Comparison of ENCODE assay signal across 8 cellular contexts in the genomic region with DNA sequence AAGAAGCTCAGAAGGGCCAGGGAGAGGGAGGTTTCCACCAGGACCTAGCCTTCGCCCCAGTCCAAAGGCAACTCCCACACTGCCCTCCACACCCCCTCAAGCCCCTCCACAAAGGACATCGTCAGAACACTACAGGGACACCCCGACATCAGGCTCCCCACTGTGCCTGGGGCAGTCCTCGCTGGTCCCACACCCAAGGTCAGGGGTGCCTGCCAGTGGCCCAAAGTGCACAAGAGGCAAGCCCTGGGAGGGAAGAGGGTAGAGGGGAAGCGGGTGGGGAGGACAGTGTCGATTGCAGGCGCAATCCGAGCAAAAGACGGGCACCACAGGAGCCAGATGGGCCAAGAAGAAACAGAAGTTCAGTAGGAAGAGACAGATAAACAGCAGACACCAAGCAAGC. TPM values are rescaled to one million over a fixed set of nuclear protein-coding genes. Genes with fewer than 3 reads are reported as not detected.
DNase-seq lines count a peak whose midpoint lies in the region; ATAC-seq and TF ChIP-seq lines count a peak whose summit lies in the region.

No MANE protein-coding gene starts in this region.

- TF ChIP-seq POLR2A in body of pancreas (IDR thresholded peaks at IDR 0.05) (no peak), erythroblast (IDR thresholded peaks at IDR 0.05; ENCODE audit: low read length) (no peak)

- no peak for ATAC-seq in body of pancreas

- H3K27me3 Mint-ChIP-seq in activated CD4-positive, alpha-beta memory T cell treated with anti-CD3 and anti-CD28 coated beads, Interleukin-2, amount 10 ng/mL, durations not matched to agents 7 days and 5 days: peaks cover 15% of the 10 kb centered on the region
- H3K27me3 Mint-ChIP-seq in activated CD4-positive, alpha-beta memory T cell treated with anti-CD3 and anti-CD28 coated beads for 36 hours: no peaks in the 10 kb centered on the region

- 78 to 87% methylated on average over 9 of the region's 9 CpGs for WGBS in body of pancreas, 2 donors
- 87% methylated on average over 9 of the region's 9 CpGs for whole genome bisulfite sequencing in thymus

- H3K27ac ChIP-seq in body of pancreas (peak overlapping the region; percentile 85 to 96 (median 93)), mucosa of rectum (ENCODE audit: low read depth in 2 of 2, low read length in 2 of 2) (peak overlapping the region; percentile 39 to 69), thymus (ENCODE audit: low read depth) (peak overlapping the region; percentile 42)

- H3K36me3 Mint-ChIP-seq in activated CD4-positive, alpha-beta memory T cell treated with anti-CD3 and anti-CD28 coated beads, Interleukin-2, amount 10 ng/mL, durations not matched to agents 7 days and 5 days (ENCODE audit: low read depth): no peaks in the 10 kb centered on the region
- H3K36me3 Mint-ChIP-seq in activated CD4-positive, alpha-beta memory T cell treated with anti-CD3 and anti-CD28 coated beads for 36 hours: peaks cover 2% of the 10 kb centered on the region

- intact Hi-C loops in activated CD4-positive, alpha-beta memory T cell treated with anti-CD3 and anti-CD28 coated beads for 36 hours (cut with micrococcal nuclease): loop anchor here (10.0 kb wide), 2 partner anchors 192 to 302 kb away; a partner anchor contains a TSS
- intact Hi-C loops in body of pancreas (cut with DNase I): no loop called here

- peak overlapping the region; percentile 23 to 42 for H3K9ac ChIP-seq in mucosa of rectum (ENCODE audit: low read depth in 1 of 2, low read length in 2 of 2)

- no peak overlapping the region for H3K4me3 ChIP-seq in body of pancreas
- no peak overlapping the region for H3K4me3 ChIP-seq in mucosa of rectum (ENCODE audit: low read length in 2 of 2)
- no peak overlapping the region for H3K4me3 ChIP-seq in thymus (ENCODE audit: low read length)

- POLR2A ChIA-PET in activated CD4-positive, alpha-beta memory T cell treated with anti-CD3 and anti-CD28 coated beads, Interleukin-2, amount 10 ng/mL, durations not matched to agents 7 days and 5 days (lab: Charles Lee): interaction anchor here (1.2 to 1.9 kb wide), 2 partner anchors 77 to 87 kb away, joined by 5 to 7 read pairs; a partner anchor contains a TSS
- POLR2A ChIA-PET in activated CD4-positive, alpha-beta memory T cell treated with anti-CD3 and anti-CD28 coated beads for 36 hours (lab: Charles Lee): no interaction called here
- POLR2A ChIA-PET in HEK293T (lab: Yijun Ruan, JAX): interaction anchor here (1.1 to 1.8 kb wide), 4 partner anchors 8 to 110 kb away, joined by 4 to 18 read pairs (median 5); no protein-coding TSS in a partner anchor

- peaks cover 61% of the 10 kb centered on the region for H3K4me1 Mint-ChIP-seq in activated CD4-positive, alpha-beta memory T cell treated with anti-CD3 and anti-CD28 coated beads, Interleukin-2, amount 10 ng/mL, durations not matched to agents 7 days and 5 days
- peaks cover 49% of the 10 kb centered on the region for H3K4me1 Mint-ChIP-seq in activated CD4-positive, alpha-beta memory T cell treated with anti-CD3 and anti-CD28 coated beads for 36 hours (ENCODE audit: low read depth)

- no peak for TF ChIP-seq CTCF in body of pancreas (IDR thresholded peaks at IDR 0.05)

- H3K27me3 ChIP-seq in body of pancreas (no peaks in the 10 kb centered on the region), mucosa of rectum (ENCODE audit: control insufficient read depth in 2 of 2, insufficient read depth in 2 of 2, low read length in 2 of 2) (peaks cover 0 to 10% of the 10 kb centered on the region in 2 donors), thymus (ENCODE audit: control insufficient read depth, insufficient read depth) (no peaks in the 10 kb centered on the region)

- H3K4me1 ChIP-seq in body of pancreas: peaks cover 46% of the 10 kb centered on the region
- peaks cover 17 to 26% of the 10 kb centered on the region in 2 donors for H3K4me1 ChIP-seq in mucosa of rectum (ENCODE audit: control insufficient read depth in 2 of 2, insufficient read depth in 2 of 2, low read length in 2 of 2)
- H3K4me1 ChIP-seq in thymus (ENCODE audit: control insufficient read depth, insufficient read depth, low read length): peaks cover 37% of the 10 kb centered on the region

- no peaks in the 10 kb centered on the region for H3K9me3 Mint-ChIP-seq in activated CD4-positive, alpha-beta memory T cell treated with anti-CD3 and anti-CD28 coated beads, Interleukin-2, amount 10 ng/mL, durations not matched to agents 7 days and 5 days
- H3K9me3 Mint-ChIP-seq in activated CD4-positive, alpha-beta memory T cell treated with anti-CD3 and anti-CD28 coated beads for 36 hours: no peaks in the 10 kb centered on the region

- H3K36me3 ChIP-seq in body of pancreas (replicated peaks in 1 of 2; ENCODE audit: insufficient read depth in 1 of 2, low read depth in 2 of 2) (no peaks in the 10 kb centered on the region), mucosa of rectum (ENCODE audit: control insufficient read depth in 2 of 2, insufficient read depth in 2 of 2, low read length in 2 of 2) (no peaks in the 10 kb centered on the region), thymus (ENCODE audit: control insufficient read depth, insufficient read depth) (no peaks in the 10 kb centered on the region)

- no peaks in the 10 kb centered on the region for H3K9me3 ChIP-seq in body of pancreas
- no peaks in the 10 kb centered on the region for H3K9me3 ChIP-seq in mucosa of rectum (ENCODE audit: control insufficient read depth in 2 of 2, low read length in 2 of 2)
- peaks cover 1% of the 10 kb centered on the region for H3K9me3 ChIP-seq in thymus (ENCODE audit: control insufficient read depth)

- H3K4me3 Mint-ChIP-seq in activated CD4-positive, alpha-beta memory T cell treated with anti-CD3 and anti-CD28 coated beads, Interleukin-2, amount 10 ng/mL, durations not matched to agents 7 days and 5 days: no peak overlapping the region
- no peak overlapping the region for H3K4me3 Mint-ChIP-seq in activated CD4-positive, alpha-beta memory T cell treated with anti-CD3 and anti-CD28 coated beads for 36 hours

- CTCF ChIA-PET in activated CD4-positive, alpha-beta memory T cell treated with anti-CD3 and anti-CD28 coated beads, Interleukin-2, amount 10 ng/mL, durations not matched to agents 7 days and 5 days (lab: Charles Lee): interaction anchor here (1.0 to 1.5 kb wide), 4 partner anchors 12 to 86 kb away, joined by 3 to 9 read pairs (median 6); no protein-coding TSS in a partner anchor
- CTCF ChIA-PET in activated CD4-positive, alpha-beta memory T cell treated with anti-CD3 and anti-CD28 coated beads for 36 hours (lab: Charles Lee): interaction anchor here (1.2 to 1.7 kb wide), 4 partner anchors 17 to 106 kb away, joined by 3 to 18 read pairs (median 10); no protein-coding TSS in a partner anchor
- CTCF ChIA-PET in HEK293T (lab: Yijun Ruan, JAX): interaction anchor here (1.0 to 1.2 kb wide), 2 partner anchors 26 to 106 kb away, joined by 3 to 4 read pairs; no protein-coding TSS in a partner anchor

- peak overlapping the region; percentile 63 for H3K27ac Mint-ChIP-seq in activated CD4-positive, alpha-beta memory T cell treated with anti-CD3 and anti-CD28 coated beads, Interleukin-2, amount 10 ng/mL, durations not matched to agents 7 days and 5 days
- H3K27ac Mint-ChIP-seq in activated CD4-positive, alpha-beta memory T cell treated with anti-CD3 and anti-CD28 coated beads for 36 hours: no peak overlapping the region

- no peak for DNase-seq in activated CD4-positive, alpha-beta memory T cell treated with anti-CD3 and anti-CD28 coated beads, Interleukin-2, amount 10 ng/mL, durations not matched to agents 7 days and 5 days
- no peak for DNase-seq in activated CD4-positive, alpha-beta memory T cell treated with anti-CD3 and anti-CD28 coated beads for 36 hours
- DNase-seq in body of pancreas (no peak), erythroblast (lab: John Stamatoyannopoulos, UW) (no peak), HEK293T (ENCODE audit: extremely low spot score) (no peak), NOMO-1 (lab: John Stamatoyannopoulos, UW; ENCODE audit: unreplicated experiment in 2 of 2) (no peak)

TF ChIP-seq in HEK293T, 16 proteins besides CTCF, POLR2A, EP300 and RAD21:
- TF ChIP-seq, protein P1, sequence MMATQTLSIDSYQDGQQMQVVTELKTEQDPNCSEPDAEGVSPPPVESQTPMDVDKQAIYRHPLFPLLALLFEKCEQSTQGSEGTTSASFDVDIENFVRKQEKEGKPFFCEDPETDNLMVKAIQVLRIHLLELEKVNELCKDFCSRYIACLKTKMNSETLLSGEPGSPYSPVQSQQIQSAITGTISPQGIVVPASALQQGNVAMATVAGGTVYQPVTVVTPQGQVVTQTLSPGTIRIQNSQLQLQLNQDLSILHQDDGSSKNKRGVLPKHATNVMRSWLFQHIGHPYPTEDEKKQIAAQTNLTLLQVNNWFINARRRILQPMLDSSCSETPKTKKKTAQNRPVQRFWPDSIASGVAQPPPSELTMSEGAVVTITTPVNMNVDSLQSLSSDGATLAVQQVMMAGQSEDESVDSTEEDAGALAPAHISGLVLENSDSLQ (IDR thresholded peaks at IDR 0.05): no peak
- TF ChIP-seq CTBP1 (IDR thresholded peaks at IDR 0.05; ENCODE audit: borderline replicate concordance): no peak
- TF ChIP-seq TARDBP (IDR thresholded peaks at IDR 0.05): no peak
- TF ChIP-seq FOXM1 (IDR thresholded peaks at IDR 0.05; ENCODE audit: borderline replicate concordance): no peak
- no peak for TF ChIP-seq L3MBTL2 (conservative IDR thresholded peaks at IDR 0.05)
- TF ChIP-seq ZNF384 (IDR thresholded peaks at IDR 0.05): no peak
- TF ChIP-seq ARNT (IDR thresholded peaks at IDR 0.05): no peak
- TF ChIP-seq SUZ12 (IDR thresholded peaks at IDR 0.05): no peak
- TF ChIP-seq BHLHE40 (IDR thresholded peaks at IDR 0.05; ENCODE audit: borderline replicate concordance): no peak
- no peak for TF ChIP-seq HDGF (IDR thresholded peaks at IDR 0.05; ENCODE audit: borderline replicate concordance)
- no peak for TF ChIP-seq ELF4 (IDR thresholded peaks at IDR 0.05)
- TF ChIP-seq FOXA1 (IDR thresholded peaks at IDR 0.05): no peak
- TF ChIP-seq SP1 (IDR thresholded peaks at IDR 0.05): no peak
- TF ChIP-seq NFRKB (IDR thresholded peaks at IDR 0.05): no peak
- no peak for TF ChIP-seq FOXK2 (IDR thresholded peaks at IDR 0.05)
- no peak for TF ChIP-seq LEF1 (IDR thresholded peaks at IDR 0.05; ENCODE audit: borderline replicate concordance)
TF ChIP-seq in HEK293T: peak in this region for 0.

RNA-seq across cellular contexts. Expression of a gene that starts 35.6 kb away (rescaled TPM):
- total RNA-seq in activated CD4-positive, alpha-beta memory T cell treated with anti-CD3 and anti-CD28 coated beads, Interleukin-2, amount 10 ng/mL, durations not matched to agents 7 days and 5 days: 1 to 10 TPM; 4.5 to 5.1 TPM
- total RNA-seq in activated CD4-positive, alpha-beta memory T cell treated with anti-CD3 and anti-CD28 coated beads for 36 hours: 1 to 10 TPM; 6.3 to 9.0 TPM
- total RNA-seq in body of pancreas: 10 to 100 TPM in 1 of 2 donors, 1 to 10 TPM in 1; 9.6 to 13.2 TPM
- polyA plus RNA-seq in thymus: 19.3 TPM

Comparison
In these comparisons a context has a peak if more than half of its experiments do, and no peak if none do; other contexts are left out.
1. H3K27ac ChIP-seq: peak in every context shown above with its lines; median percentile 93 in body of pancreas; 54 in mucosa of rectum; 42 in thymus.